26 cellular contexts compared by ENCODE assay signal in genomic region chr12:11722578-11723138, GRCh38.
"Had no signal": no experiment of that assay in that cellular context is flagged by ENCODE, and none has a peak within 500 bp of the region (broad histone marks: within the 10 kb centered on the region; RNA-seq: fewer than 3 reads in every experiment).

No MANE protein-coding gene starts in this region.

- H3K9me3 ChIP-seq: breast epithelium, gastrocnemius medialis, left ventricle myocardium inferior, psoas muscle, suprapubic skin had no signal

- H3K4me3 ChIP-seq: breast epithelium, gastrocnemius medialis, left ventricle myocardium inferior, neural progenitor cell, skin epidermis, suprapubic skin had no signal

- H3K4me3 Mint-ChIP-seq: activated naive CD4-positive, alpha-beta T cell treated with anti-CD3 and anti-CD28 coated beads, Interleukin-2, amount 10 ng/mL, durations not matched to agents 7 days and 5 days; activated naive CD8-positive, alpha-beta T cell treated with anti-CD3 and anti-CD28 coated beads, Interleukin-2, amount 50 U/mL, for 24 hours; immature natural killer cell; naive thymus-derived CD4-positive, alpha-beta T cell; neural progenitor cell; stimulated activated naive CD8-positive, alpha-beta T cell treated with anti-CD3 and anti-CD28 coated beads, Interleukin-15, amount 100 ng/mL, for 72 hours; type B pancreatic cell had no signal

- DNase-seq: activated CD4-positive, alpha-beta T cell treated with anti-CD3 and anti-CD28 coated beads, Interleukin-2, amount 50 U/mL, for 1 hour; activated CD4-positive, CD25-positive, alpha-beta regulatory T cell treated with anti-CD3 and anti-CD28 coated beads, Interleukin-2, amount 50 U/mL, for 72 hours; activated CD8-positive, alpha-beta memory T cell treated with anti-CD3 and anti-CD28 coated beads, Interleukin-2, amount 50 U/mL, for 4 hours; activated effector memory CD4-positive, alpha-beta T cell treated with Interleukin-2 at 50 U/mL for 16 hours; activated naive CD4-positive, alpha-beta T cell treated with anti-CD3 and anti-CD28 coated beads, Interleukin-2, amount 10 ng/mL, durations not matched to agents 7 days and 5 days; activated naive CD8-positive, alpha-beta T cell treated with anti-CD3 and anti-CD28 coated beads, Interleukin-2, amount 50 U/mL, for 24 hours; activated T-cell treated with anti-CD3 and anti-CD28 coated beads, Interleukin-2, amount 50 U/mL, for 48 hours; aorta; cerebellar nuclear complex; cortex of kidney; gastrocnemius medialis; immature natural killer cell; kidney glomerular epithelial cell; left ventricle myocardium inferior; mammary epithelial cell; naive thymus-derived CD4-positive, alpha-beta T cell; psoas muscle; right cardiac atrium; stimulated activated CD4-positive, alpha-beta T cell treated with anti-CD3 and anti-CD28 coated beads, Interleukin-15, amount 100 ng/mL, for 24 hours; stimulated activated CD4-positive, alpha-beta T cell treated with anti-CD3 and anti-CD28 coated beads, Interleukin-2, amount 100 ng/mL, for 48 hours; stimulated activated naive CD8-positive, alpha-beta T cell treated with anti-CD3 and anti-CD28 coated beads, Interleukin-15, amount 100 ng/mL, for 72 hours had no signal

- H3K27me3 Mint-ChIP-seq: activated naive CD4-positive, alpha-beta T cell treated with anti-CD3 and anti-CD28 coated beads, Interleukin-2, amount 10 ng/mL, durations not matched to agents 7 days and 5 days; activated naive CD8-positive, alpha-beta T cell treated with anti-CD3 and anti-CD28 coated beads, Interleukin-2, amount 50 U/mL, for 24 hours; naive thymus-derived CD4-positive, alpha-beta T cell; stimulated activated naive CD8-positive, alpha-beta T cell treated with anti-CD3 and anti-CD28 coated beads, Interleukin-15, amount 100 ng/mL, for 72 hours; type B pancreatic cell had no signal

- H3K36me3 ChIP-seq: breast epithelium, gastrocnemius medialis, left ventricle myocardium inferior, neural progenitor cell, suprapubic skin had no signal

- H3K9ac ChIP-seq: neural progenitor cell had no signal

- H3K9me3 Mint-ChIP-seq: immature natural killer cell had no signal

- H3K27ac Mint-ChIP-seq: activated naive CD4-positive, alpha-beta T cell treated with anti-CD3 and anti-CD28 coated beads, Interleukin-2, amount 10 ng/mL, durations not matched to agents 7 days and 5 days; activated naive CD8-positive, alpha-beta T cell treated with anti-CD3 and anti-CD28 coated beads, Interleukin-2, amount 50 U/mL, for 24 hours; immature natural killer cell; neural progenitor cell; type B pancreatic cell had no signal

- H2AFZ ChIP-seq: neural progenitor cell had no signal

- H3K4me2 ChIP-seq: neural progenitor cell had no signal

- ATAC-seq: activated naive CD8-positive, alpha-beta T cell treated with anti-CD3 and anti-CD28 coated beads, Interleukin-2, amount 50 U/mL, for 24 hours; gastrocnemius medialis; naive thymus-derived CD4-positive, alpha-beta T cell; psoas muscle; right cardiac atrium; stimulated activated naive CD8-positive, alpha-beta T cell treated with anti-CD3 and anti-CD28 coated beads, Interleukin-15, amount 100 ng/mL, for 72 hours had no signal

- H3K27ac ChIP-seq: left ventricle myocardium inferior, neural progenitor cell, skin epidermis, suprapubic skin had no signal

- H3K27me3 ChIP-seq: breast epithelium, gastrocnemius medialis, neural progenitor cell, suprapubic skin had no signal
